Comparison of ENCODE assay signal across 13 cellular contexts in the genomic region with DNA sequence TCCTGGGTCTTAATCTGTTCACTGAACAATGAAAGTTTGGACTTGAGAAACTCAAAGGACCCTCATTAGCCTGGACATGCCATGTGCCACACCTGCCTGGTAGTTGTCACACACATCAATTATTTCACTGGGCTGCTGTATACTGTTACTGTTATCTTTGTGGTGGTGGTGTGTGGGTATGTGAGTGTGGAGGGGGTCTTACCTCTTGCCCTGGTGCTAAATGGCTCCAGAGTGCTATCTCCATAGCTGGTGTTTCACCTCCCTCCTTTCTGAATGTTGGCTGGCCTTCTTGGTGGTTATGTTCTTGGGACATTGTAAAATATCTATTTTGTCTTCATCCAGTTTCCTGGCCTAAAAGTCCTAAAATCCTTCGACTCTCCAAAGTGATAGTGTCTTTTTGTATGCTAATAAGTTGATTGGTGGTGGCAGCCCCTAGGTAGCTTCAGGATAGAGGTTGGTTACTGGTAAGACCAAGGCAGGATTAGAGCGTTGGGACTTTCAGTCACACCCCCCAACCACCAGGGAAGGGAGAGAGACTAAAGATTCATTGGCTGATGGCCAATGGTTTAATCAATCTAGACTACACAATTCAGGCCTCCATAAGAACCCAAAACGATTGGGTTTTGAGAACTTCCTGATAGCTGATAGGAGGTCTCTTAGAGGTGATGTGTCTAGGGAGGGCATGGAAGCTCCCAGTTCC.
A peak's percentile ranks its signal among the peaks of the same experiment; 100 is the strongest.
DNase-seq lines count a peak whose midpoint lies in the region.
"Had no signal": no experiment of that assay in that cellular context is flagged by ENCODE, and none has a peak within 500 bp of the region (broad histone marks: within the 10 kb centered on the region; RNA-seq: fewer than 3 reads in every experiment).

No MANE protein-coding gene starts in this region.

- DNase-seq in ecto neural progenitor cell (ENCODE audit: low spot score) = peak; percentile 4
- peak; percentile 12 for DNase-seq in islet precursor cell
- DNase-seq in activated naive CD4-positive, alpha-beta T cell treated with anti-CD3 and anti-CD28 coated beads, Interleukin-2, amount 10 ng/mL, durations not matched to agents 7 days and 5 days = no peak
- no peak for DNase-seq in NCI-H2171 (lab: John Stamatoyannopoulos, UW)
- DNase-seq in KBM-7 = no peak
- DNase-seq: 8988T; ACHN; Caco-2; Calu3; CD4-positive, alpha-beta T cell; CD8-positive, alpha-beta T cell; DMS79 treated with DMSO at 0.1 percent for 48 hours; GF-D8 had no signal

- no peaks in the 10 kb centered on the region for H3K36me3 Mint-ChIP-seq in activated naive CD4-positive, alpha-beta T cell treated with anti-CD3 and anti-CD28 coated beads, Interleukin-2, amount 10 ng/mL, durations not matched to agents 7 days and 5 days
- H3K36me3 Mint-ChIP-seq: CD8-positive, alpha-beta T cell had no signal

- in situ Hi-C loops in KBM-7 (cut with MboI; ENCODE audit: low pct_unique_long_range_greater_than_20kb, low sequenced_read_pairs) = no loop called here

- no peaks in the 10 kb centered on the region for H3K9me3 Mint-ChIP-seq in activated naive CD4-positive, alpha-beta T cell treated with anti-CD3 and anti-CD28 coated beads, Interleukin-2, amount 10 ng/mL, durations not matched to agents 7 days and 5 days
- H3K9me3 Mint-ChIP-seq: CD4-positive, alpha-beta T cell; CD8-positive, alpha-beta T cell had no signal

- no peak overlapping the region for H3K27ac Mint-ChIP-seq in activated naive CD4-positive, alpha-beta T cell treated with anti-CD3 and anti-CD28 coated beads, Interleukin-2, amount 10 ng/mL, durations not matched to agents 7 days and 5 days
- H3K27ac Mint-ChIP-seq: CD4-positive, alpha-beta T cell; CD8-positive, alpha-beta T cell had no signal

- H3K27me3 Mint-ChIP-seq in activated naive CD4-positive, alpha-beta T cell treated with anti-CD3 and anti-CD28 coated beads, Interleukin-2, amount 10 ng/mL, durations not matched to agents 7 days and 5 days = no peaks in the 10 kb centered on the region
- H3K27me3 Mint-ChIP-seq: CD4-positive, alpha-beta T cell had no signal

- H3K4me3 Mint-ChIP-seq in activated naive CD4-positive, alpha-beta T cell treated with anti-CD3 and anti-CD28 coated beads, Interleukin-2, amount 10 ng/mL, durations not matched to agents 7 days and 5 days = no peak overlapping the region
- H3K4me3 Mint-ChIP-seq: CD4-positive, alpha-beta T cell; CD8-positive, alpha-beta T cell had no signal

- CTCF ChIA-PET in activated naive CD4-positive, alpha-beta T cell treated with anti-CD3 and anti-CD28 coated beads, Interleukin-2, amount 10 ng/mL, durations not matched to agents 7 days and 5 days (lab: Charles Lee) = no interaction called here

- H3K4me1 Mint-ChIP-seq in activated naive CD4-positive, alpha-beta T cell treated with anti-CD3 and anti-CD28 coated beads, Interleukin-2, amount 10 ng/mL, durations not matched to agents 7 days and 5 days = no peaks in the 10 kb centered on the region

Comparison
In these comparisons a context has a peak if more than half of its experiments do, and no peak if none do; other contexts are left out.
1. DNase-seq: peak in ecto neural progenitor cell (single experiment) and islet precursor cell (single experiment); none in activated naive CD4-positive, alpha-beta T cell treated with anti-CD3 and anti-CD28 coated beads, Interleukin-2, amount 10 ng/mL, durations not matched to agents 7 days and 5 days (single experiment), NCI-H2171 (single experiment) and KBM-7 (single experiment).